Comparison of ENCODE assay signal across 8 cellular contexts in genomic region chr3:5187152-5187919, GRCh38. TPM values are rescaled to one million over a fixed set of nuclear protein-coding genes. Genes with fewer than 3 reads are reported as not detected.
A peak's percentile ranks its signal among the peaks of the same experiment; 100 is the strongest.
DNase-seq lines count a peak whose midpoint lies in the region; ATAC-seq and TF ChIP-seq lines count a peak whose summit lies in the region.

EDEM1 (plus strand) TSS chr3:5187707; CDS start chr3:5187806, 99 bp downstream.

- H3K4me3 ChIP-seq in RWPE2 (ENCODE audit: severe bottlenecking) = peak within 1 kb of the TSS; percentile 98

- no peaks in the 10 kb centered on the region for H3K9me3 ChIP-seq in RWPE2 (ENCODE audit: severe bottlenecking)

- H3K27ac ChIP-seq in RWPE2 (ENCODE audit: poor library complexity, severe bottlenecking) = peak within 1 kb of the TSS; percentile 74

- TF ChIP-seq CTCF in RWPE2 (IDR thresholded peaks at IDR 0.05; ENCODE audit: poor library complexity, severe bottlenecking) (no peak), natural killer cell (IDR thresholded peaks at IDR 0.05) (no peak)

- H3K27me3 ChIP-seq in RWPE2 (ENCODE audit: insufficient read depth, poor library complexity, severe bottlenecking) = no peaks in the 10 kb centered on the region

- peaks cover 19% of the 10 kb centered on the region for H3K4me1 ChIP-seq in RWPE2 (ENCODE audit: insufficient read depth, poor library complexity, severe bottlenecking)

- ATAC-seq in GM21737 (IDR thresholded peaks at IDR 0.05; ENCODE audit: unreplicated experiment) = peak; percentile 82
- peak; percentile 93 for ATAC-seq in RWPE2 (ENCODE audit: low read depth)
- ATAC-seq in natural killer cell = peak; percentile 91 to 98 (median 93)

- H3K4me3 Mint-ChIP-seq in activated T-helper 2 cell treated with anti-CD3 and anti-CD28 coated beads, Interferon-gamma antibody, Interleukin-2, Interleukin-4, amounts not matched to agents 10 μg/mL and 5 μg/mL and 100 μg/mL, durations not matched to agents 14 hours and 24 hours and 36 hours (ENCODE audit: low read depth) = peak within 1 kb of the TSS; percentile 99
- peak within 1 kb of the TSS; percentile 98 for H3K4me3 Mint-ChIP-seq in natural killer cell

- intact Hi-C loops in activated T-helper 2 cell treated with anti-CD3 and anti-CD28 coated beads, Interferon-gamma antibody, Interleukin-2, Interleukin-4, amounts not matched to agents 10 μg/mL and 5 μg/mL and 100 μg/mL, durations not matched to agents 14 hours and 24 hours and 36 hours (cut with micrococcal nuclease) = loop anchor here (1.0 to 5.0 kb wide), 3 partner anchors 50 to 209 kb away; partner anchors contain the start of gene ARL8B
- intact Hi-C loops in natural killer cell (cut with micrococcal nuclease) = loop anchor here (1.0 kb wide), 1 partner anchor 65 kb away; the partner anchor contains the start of gene ARL8B

- peaks cover 44% of the 10 kb centered on the region for H3K36me3 Mint-ChIP-seq in activated T-helper 2 cell treated with anti-CD3 and anti-CD28 coated beads, Interferon-gamma antibody, Interleukin-2, Interleukin-4, amounts not matched to agents 10 μg/mL and 5 μg/mL and 100 μg/mL, durations not matched to agents 14 hours and 24 hours and 36 hours (ENCODE audit: low read depth)
- H3K36me3 Mint-ChIP-seq in natural killer cell = no peaks in the 10 kb centered on the region

- DNase-seq in Daoy (ENCODE audit: low read depth) = peak; percentile 94
- peak; percentile 88 for DNase-seq in KG1 (lab: John Stamatoyannopoulos, UW)
- peak; percentile 93 for DNase-seq in RWPE2 (ENCODE audit: low spot score)
- peak; percentile 95 for DNase-seq in activated T-helper 2 cell treated with anti-CD3 and anti-CD28 coated beads, Interferon-gamma antibody, Interleukin-2, Interleukin-4, amounts not matched to agents 10 μg/mL and 5 μg/mL and 100 μg/mL, durations not matched to agents 14 hours and 24 hours and 36 hours (ENCODE audit: low spot score)
- DNase-seq in fibroblast of peridontal ligament (ENCODE audit: extremely low read depth) = peak; percentile 89
- peak; percentile 97 for DNase-seq in natural killer cell
- peak; percentile 76 to 92 (median 88) for DNase-seq in stimulated activated naive CD4-positive, alpha-beta T cell (lab: John Stamatoyannopoulos, UW)

- peaks cover 63% of the 10 kb centered on the region for H3K36me3 ChIP-seq in RWPE2 (ENCODE audit: low read depth)

- H3K27me3 Mint-ChIP-seq in activated T-helper 2 cell treated with anti-CD3 and anti-CD28 coated beads, Interferon-gamma antibody, Interleukin-2, Interleukin-4, amounts not matched to agents 10 μg/mL and 5 μg/mL and 100 μg/mL, durations not matched to agents 14 hours and 24 hours and 36 hours (ENCODE audit: low read depth) = no peaks in the 10 kb centered on the region
- no peaks in the 10 kb centered on the region for H3K27me3 Mint-ChIP-seq in natural killer cell (ENCODE audit: low read depth in 2 of 2)

- no peaks in the 10 kb centered on the region for H3K9me3 Mint-ChIP-seq in activated T-helper 2 cell treated with anti-CD3 and anti-CD28 coated beads, Interferon-gamma antibody, Interleukin-2, Interleukin-4, amounts not matched to agents 10 μg/mL and 5 μg/mL and 100 μg/mL, durations not matched to agents 14 hours and 24 hours and 36 hours
- H3K9me3 Mint-ChIP-seq in natural killer cell = no peaks in the 10 kb centered on the region

- peak within 1 kb of the TSS; percentile 100 for H3K27ac Mint-ChIP-seq in activated T-helper 2 cell treated with anti-CD3 and anti-CD28 coated beads, Interferon-gamma antibody, Interleukin-2, Interleukin-4, amounts not matched to agents 10 μg/mL and 5 μg/mL and 100 μg/mL, durations not matched to agents 14 hours and 24 hours and 36 hours
- peak within 1 kb of the TSS; percentile 91 to 93 for H3K27ac Mint-ChIP-seq in natural killer cell

- peaks cover 27% of the 10 kb centered on the region for H3K4me1 Mint-ChIP-seq in activated T-helper 2 cell treated with anti-CD3 and anti-CD28 coated beads, Interferon-gamma antibody, Interleukin-2, Interleukin-4, amounts not matched to agents 10 μg/mL and 5 μg/mL and 100 μg/mL, durations not matched to agents 14 hours and 24 hours and 36 hours (ENCODE audit: low read depth)
- H3K4me1 Mint-ChIP-seq in natural killer cell = peaks cover 38 to 42% of the 10 kb centered on the region in 2 donors

RNA-seq across cellular contexts. Expression of gene EDEM1, which starts in this region (rescaled TPM):
- total RNA-seq in Daoy (2014; rRNA removed; shearing (Covaris generic)) = 5.1 and 13.7 TPM in 2 replicates
- total RNA-seq in activated T-helper 2 cell treated with anti-CD3 and anti-CD28 coated beads, Interferon-gamma antibody, Interleukin-2, Interleukin-4, amounts not matched to agents 10 μg/mL and 5 μg/mL and 100 μg/mL, durations not matched to agents 14 hours and 24 hours and 36 hours = 183 and 187 TPM in 2 replicates
- total RNA-seq in natural killer cell = 10 to 100 TPM; 55.3 to 64.2 (median 59.9) TPM

Comparison
In these comparisons a context has a peak if more than half of its experiments do, and no peak if none do; other contexts are left out.
1. Peak in every context shown above with its lines: DNase-seq, ATAC-seq, H3K4me3 ChIP-seq and H3K27ac ChIP-seq.